18 cellular contexts compared by ENCODE assay signal in the genomic region with DNA sequence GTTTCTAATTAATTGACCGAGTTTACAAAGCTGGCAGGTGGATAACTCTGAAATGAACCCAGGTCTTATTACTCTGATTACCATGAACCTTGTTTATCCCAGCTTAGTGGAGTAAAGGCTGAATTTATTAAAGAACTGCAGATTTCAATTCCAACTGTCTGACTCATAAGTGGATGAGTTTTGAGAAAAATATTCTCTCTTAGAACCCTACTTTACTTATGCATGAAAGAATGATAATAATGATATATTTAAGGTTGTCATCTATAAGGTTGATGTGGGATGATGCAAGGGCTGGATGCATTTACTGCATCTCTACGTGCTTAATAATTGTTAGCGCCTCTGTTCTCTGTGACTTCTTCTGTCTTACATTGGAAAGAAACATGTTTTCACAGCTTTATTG.
DNase-seq lines count a peak whose midpoint lies in the region; ATAC-seq and TF ChIP-seq lines count a peak whose summit lies in the region.
"Had no signal": no experiment of that assay in that cellular context is flagged by ENCODE, and none has a peak within 500 bp of the region (broad histone marks: within the 10 kb centered on the region; RNA-seq: fewer than 3 reads in every experiment).

No MANE protein-coding gene starts in this region.

- ATAC-seq in omental fat pad (ENCODE audit: low FRiP score): peak; percentile 57
- ATAC-seq in heart left ventricle: no peak

- CTCF ChIA-PET in A673 (lab: Charles Lee): no interaction called here

- WGBS in heart left ventricle, 4 donors: 83 to 91% (median 86%) methylated on average over 3 of the region's 3 CpGs
- 65 to 71% methylated on average over 3 of the region's 3 CpGs for WGBS in testis, 2 donors

- H3K27me3 ChIP-seq in A673 (replicated peaks; ENCODE audit: insufficient read depth, low read depth, low read length, poor library complexity) (no peaks in the 10 kb centered on the region), heart left ventricle (no peaks in the 10 kb centered on the region), testis (no peaks in the 10 kb centered on the region)

- POLR2A ChIA-PET in A673 (lab: Charles Lee; ENCODE audit: low non-redundant PET): no interaction called here

- TF ChIP-seq POLR2A in heart left ventricle (IDR thresholded peaks at IDR 0.05): no peak
- TF ChIP-seq POLR2A in testis (IDR thresholded peaks at IDR 0.05): no peak

- DNase-seq in A673 (ENCODE audit: low spot score) (peak; percentile 34), NCI-H226 (peak; percentile 52), choroid plexus epithelial cell (ENCODE audit: low read depth) (peak; percentile 61), omental fat pad (ENCODE audit: low spot score) (no peak), heart left ventricle (no peak), MV-4-11 (lab: John Stamatoyannopoulos, UW) (no peak), testis (no peak)
- DNase-seq: 8988T, DMS53, GOT3, HCEC 1CT, KBM-7, NCI-H1105 treated with DMSO at 0.1 percent for 48 hours, NCI-H2029 treated with DMSO at 0.1 percent for 48 hours, NCI-H345, NCI-H524, NCI-H82, SHP77 had no signal

- H3K27ac ChIP-seq in A673 (ENCODE audit: low read depth, low read length, poor library complexity, severe bottlenecking): no peak overlapping the region
- H3K27ac ChIP-seq in heart left ventricle: no peak overlapping the region
- no peak overlapping the region for H3K27ac ChIP-seq in testis

- BruUV-seq in A673 (replicated peaks; lab: Mats Ljungman, UMichigan): no TSS peak

- H3K9me3 ChIP-seq in A673 (ENCODE audit: low read depth, low read length, poor library complexity, severe bottlenecking) (peaks cover 4% of the 10 kb centered on the region), heart left ventricle (peaks cover 0 to 15% (median 2%) of the 10 kb centered on the region in 12 donors), testis (no peaks in the 10 kb centered on the region)

- TF ChIP-seq CTCF in A673 (conservative IDR thresholded peaks at IDR 0.05; ENCODE audit: low read depth, low read length) (no peak), choroid plexus epithelial cell (conservative IDR thresholded peaks at IDR 0.05; ENCODE audit: low read depth, low read length) (no peak), omental fat pad (IDR thresholded peaks at IDR 0.05) (no peak), heart left ventricle (IDR thresholded peaks at IDR 0.05) (no peak), testis (IDR thresholded peaks at IDR 0.05) (no peak)

- no peak overlapping the region for H3K4me3 ChIP-seq in A673 (ENCODE audit: low read depth, low read length, poor library complexity, severe bottlenecking)
- no peak overlapping the region for H3K4me3 ChIP-seq in choroid plexus epithelial cell (ENCODE audit: low read depth, low read length)
- H3K4me3 ChIP-seq in heart left ventricle: no peak overlapping the region
- no peak overlapping the region for H3K4me3 ChIP-seq in testis

- intact Hi-C loops in A673 (cut with micrococcal nuclease; ENCODE audit: unreplicated experiment): no loop called here
- intact Hi-C loops in heart left ventricle (cut with DNase I): no loop called here
- intact Hi-C loops in testis (cut with DNase I; ENCODE audit: low total_unique reads): no loop called here

- H3K4me1 ChIP-seq in A673 (ENCODE audit: insufficient read depth, low read length, poor library complexity, severe bottlenecking): peaks cover 4% of the 10 kb centered on the region
- no peaks in the 10 kb centered on the region for H3K4me1 ChIP-seq in heart left ventricle
- H3K4me1 ChIP-seq in testis: no peaks in the 10 kb centered on the region

- H3K36me3 ChIP-seq in A673 (ENCODE audit: insufficient read depth, low read length, poor library complexity, severe bottlenecking) (no peaks in the 10 kb centered on the region), heart left ventricle (no peaks in the 10 kb centered on the region), testis (ENCODE audit: low read depth, missing control alignments) (no peaks in the 10 kb centered on the region)

Comparison
In these comparisons a context has a peak if more than half of its experiments do, and no peak if none do; other contexts are left out.
1. DNase-seq: peak in A673 (single experiment), NCI-H226 (single experiment) and choroid plexus epithelial cell (single experiment); none in omental fat pad (single experiment), heart left ventricle (0 of 5), MV-4-11 (single experiment) and testis (single experiment).